ENCODE assay signal across 9 cellular contexts in genomic region chr1:227082999-227083746, GRCh38.
"Had no signal": no experiment of that assay in that cellular context is flagged by ENCODE, and none has a peak within 500 bp of the region (broad histone marks: within the 10 kb centered on the region; RNA-seq: fewer than 3 reads in every experiment).

No MANE protein-coding gene starts in this region.

- H3K4me1 ChIP-seq: HAP-1 had no signal

- H3K27ac Mint-ChIP-seq: GM23338, HFFc6 had no signal

- H3K4me3 ChIP-seq: GM23248, GM23338, HAP-1 had no signal

- DNase-seq: GM23248, GOT3, H7, H9, HFFc6 had no signal

- H3K4me1 Mint-ChIP-seq: GM23338, H9 had no signal

- H3K4me3 Mint-ChIP-seq: GM23338, H9, HFFc6 had no signal

- H3K27ac ChIP-seq: GM23248 had no signal

- FAIRE-seq: H1, H54 had no signal
